Comparison of ENCODE assay signal across 9 cellular contexts in genomic region chr22:27876684-27877083, GRCh38. TPM values are rescaled to one million over a fixed set of nuclear protein-coding genes. Genes with fewer than 3 reads are reported as not detected.
DNase-seq lines count a peak whose midpoint lies in the region; ATAC-seq and TF ChIP-seq lines count a peak whose summit lies in the region.
"Had no signal": no experiment of that assay in that cellular context is flagged by ENCODE, and none has a peak within 500 bp of the region (broad histone marks: within the 10 kb centered on the region; RNA-seq: fewer than 3 reads in every experiment).

No MANE protein-coding gene starts in this region.

- H3K4me3 Mint-ChIP-seq in activated CD4-positive, alpha-beta memory T cell treated with anti-CD3 and anti-CD28 coated beads for 36 hours = no peak overlapping the region

- no peaks in the 10 kb centered on the region for H3K27me3 ChIP-seq in mammary epithelial cell (ENCODE audit: insufficient read depth, low read length)

- H3K4me1 ChIP-seq in mammary epithelial cell (ENCODE audit: insufficient read depth, low read length) = peaks cover 9% of the 10 kb centered on the region

- H3K9me3 ChIP-seq in mammary epithelial cell (replicated peaks; ENCODE audit: insufficient read depth, low read length) = no peaks in the 10 kb centered on the region
- H3K9me3 ChIP-seq: A549 had no signal

- POLR2A ChIA-PET in activated CD4-positive, alpha-beta memory T cell treated with anti-CD3 and anti-CD28 coated beads for 36 hours (lab: Charles Lee) = no interaction called here

- peaks cover 4% of the 10 kb centered on the region for H4K20me1 ChIP-seq in mammary epithelial cell (ENCODE audit: insufficient read depth, low read length)

- no peak overlapping the region for H3K4me3 ChIP-seq in mammary epithelial cell (replicated peaks in 1 of 3; ENCODE audit: insufficient read depth in 1 of 3, low read depth in 2 of 3, low read length in 3 of 3)
- H3K4me3 ChIP-seq: A549 had no signal

- no peak overlapping the region for H3K4me2 ChIP-seq in mammary epithelial cell (ENCODE audit: insufficient read depth, low read depth, low read length)
- H3K4me2 ChIP-seq: A549 had no signal

- in situ Hi-C loops in mammary epithelial cell (cut with MboI; ENCODE audit: low sequenced_read_pairs in 2 of 2) = no loop called here

- no peak for TF ChIP-seq CTCF in mammary epithelial cell (conservative IDR thresholded peaks at IDR 0.05 in 1 of 2, IDR thresholded peaks at IDR 0.05 in 1 of 2; ENCODE audit: extremely low read depth in 1 of 2, insufficient read depth in 1 of 2, low read depth in 1 of 2, low read length in 2 of 2)

- no peak overlapping the region for H3K27ac Mint-ChIP-seq in activated CD4-positive, alpha-beta memory T cell treated with anti-CD3 and anti-CD28 coated beads for 36 hours

- H3K36me3 ChIP-seq in mammary epithelial cell (ENCODE audit: insufficient read depth, low read length) = peaks cover 19% of the 10 kb centered on the region

- no peaks in the 10 kb centered on the region for H3K27me3 Mint-ChIP-seq in activated CD4-positive, alpha-beta memory T cell treated with anti-CD3 and anti-CD28 coated beads for 36 hours

- CTCF ChIA-PET in mammary epithelial cell (lab: Charles Lee; ENCODE audit: low non-redundant PET) = no interaction called here
- CTCF ChIA-PET in activated CD4-positive, alpha-beta memory T cell treated with anti-CD3 and anti-CD28 coated beads for 36 hours (lab: Charles Lee) = interaction anchor here (1.2 to 9.4 kb wide), 2 partner anchors 12 to 19 kb away, joined by 4 to 74 read pairs; no protein-coding TSS in a partner anchor

- 89% methylated on average over 1 of the region's 1 CpG for WGBS in mammary epithelial cell (ENCODE audit: low coverage, missing lambda C conversion rate)

- H3K36me3 Mint-ChIP-seq in activated CD4-positive, alpha-beta memory T cell treated with anti-CD3 and anti-CD28 coated beads for 36 hours = peaks cover 24% of the 10 kb centered on the region

- intact Hi-C loops in mammary epithelial cell (cut with micrococcal nuclease) = no loop called here
- intact Hi-C loops in activated CD4-positive, alpha-beta memory T cell treated with anti-CD3 and anti-CD28 coated beads for 36 hours (cut with micrococcal nuclease) = no loop called here

- H3K9ac ChIP-seq in mammary epithelial cell (ENCODE audit: insufficient read depth, low read length) = no peak overlapping the region

- no TSS peak for BruUV-seq in mammary epithelial cell (replicated peaks; lab: Mats Ljungman, UMichigan)

- no peak overlapping the region for H2AFZ ChIP-seq in mammary epithelial cell (ENCODE audit: low read depth, low read length)

- DNase-seq in NCI-H82 (lab: John Stamatoyannopoulos, UW) (peak; percentile 69), NCI-H82 treated with DMSO at 0.1 percent for 48 hours (lab: John Stamatoyannopoulos, UW; ENCODE audit: unreplicated experiment) (no peak), NCI-H524 treated with DMSO at 0.1 percent for 48 hours (lab: John Stamatoyannopoulos, UW) (peak; percentile 15), fibroblast of the conjunctiva (ENCODE audit: low read depth) (peak; percentile 49), stromal cell of bone marrow (ENCODE audit: low read depth) (peak; percentile 64), mammary epithelial cell (no peak)
- DNase-seq in activated CD4-positive, alpha-beta memory T cell treated with anti-CD3 and anti-CD28 coated beads for 36 hours = no peak

- H3K79me2 ChIP-seq in mammary epithelial cell (ENCODE audit: insufficient read depth, low read length) = peaks cover 82% of the 10 kb centered on the region

- no peaks in the 10 kb centered on the region for H3K9me3 Mint-ChIP-seq in activated CD4-positive, alpha-beta memory T cell treated with anti-CD3 and anti-CD28 coated beads for 36 hours

- no peak overlapping the region for H3K27ac ChIP-seq in mammary epithelial cell (ENCODE audit: insufficient read depth, low read depth, low read length)
- H3K27ac ChIP-seq: A549 had no signal

- dilution Hi-C loops in mammary epithelial cell (cut with HindIII; ENCODE audit: low sequenced_read_pairs) = no loop called here

- ATAC-seq in HG03139 (IDR thresholded peaks at IDR 0.05; ENCODE audit: unreplicated experiment) = no peak
- ATAC-seq: A549 had no signal

- H3K4me1 Mint-ChIP-seq in activated CD4-positive, alpha-beta memory T cell treated with anti-CD3 and anti-CD28 coated beads for 36 hours (ENCODE audit: low read depth) = peaks cover 44% of the 10 kb centered on the region

RNA-seq across cellular contexts. Expression of gene PITPNB, which starts 42.4 kb away (rescaled TPM):
- 100 to 1,000 TPM in 1 of 2 donors, 10 to 100 TPM in 1; 33.5 to 125 TPM for total RNA-seq in mammary epithelial cell
- 43.8 TPM for polyA plus RNA-seq in mammary epithelial cell
- 69.6 TPM for polyA minus RNA-seq in mammary epithelial cell
- total RNA-seq in activated CD4-positive, alpha-beta memory T cell treated with anti-CD3 and anti-CD28 coated beads for 36 hours = 10 to 100 TPM; 92.2 to 95.7 TPM

Comparison
In these comparisons a context has a peak if more than half of its experiments do, and no peak if none do; other contexts are left out.
1. DNase-seq: peak in NCI-H82 (single experiment), NCI-H524 treated with DMSO at 0.1 percent for 48 hours (single experiment), fibroblast of the conjunctiva (single experiment) and stromal cell of bone marrow (single experiment); none in NCI-H82 treated with DMSO at 0.1 percent for 48 hours (single experiment), mammary epithelial cell (single experiment) and activated CD4-positive, alpha-beta memory T cell treated with anti-CD3 and anti-CD28 coated beads for 36 hours (single experiment).